In genomic region chr12:122080149-122081107, GRCh38 we compare ENCODE assay signal across 7 cellular contexts. TPM values are rescaled to one million over a fixed set of nuclear protein-coding genes. Genes with fewer than 3 reads are reported as not detected.
DNase-seq lines count a peak whose midpoint lies in the region; ATAC-seq and TF ChIP-seq lines count a peak whose summit lies in the region.

No MANE protein-coding gene starts in this region.

- DNase-seq in EH (ENCODE audit: low read depth): peak; percentile 86
- DNase-seq in LNCaP clone FGC (ENCODE audit: low read depth): no peak
- peak; percentile 52 for DNase-seq in activated CD4-positive, alpha-beta memory T cell treated with anti-CD3 and anti-CD28 coated beads for 36 hours
- DNase-seq in fibroblast of the aortic adventitia (ENCODE audit: low read depth): peak; percentile 93
- DNase-seq in neural crest cell (ENCODE audit: low read depth, low spot score): no peak

- TF ChIP-seq CTCF in LNCaP clone FGC (IDR thresholded peaks at IDR 0.05; ENCODE audit: control insufficient read depth, extremely low read depth, insufficient read depth) (no peak), fibroblast of the aortic adventitia (IDR thresholded peaks at IDR 0.05; ENCODE audit: insufficient read depth, low read length) (no peak), neural crest cell (conservative IDR thresholded peaks at IDR 0.05) (no peak)

- H3K9me3 Mint-ChIP-seq in activated CD4-positive, alpha-beta memory T cell treated with anti-CD3 and anti-CD28 coated beads for 36 hours: no peaks in the 10 kb centered on the region
- H3K9me3 Mint-ChIP-seq in neural crest cell: no peaks in the 10 kb centered on the region

- H3K4me3 ChIP-seq in LNCaP clone FGC (ENCODE audit: low read depth, low read length): peak overlapping the region; percentile 77
- peak overlapping the region; percentile 89 for H3K4me3 ChIP-seq in fibroblast of the aortic adventitia (ENCODE audit: low read depth, low read length)

- ATAC-seq in GM19351 (IDR thresholded peaks at IDR 0.05; ENCODE audit: unreplicated experiment) (no peak), GM19023 (IDR thresholded peaks at IDR 0.05; ENCODE audit: unreplicated experiment) (no peak)

- H3K4me1 Mint-ChIP-seq in activated CD4-positive, alpha-beta memory T cell treated with anti-CD3 and anti-CD28 coated beads for 36 hours (ENCODE audit: low read depth): peaks cover 51% of the 10 kb centered on the region
- H3K4me1 Mint-ChIP-seq in neural crest cell: peaks cover 44% of the 10 kb centered on the region

- POLR2A ChIA-PET in activated CD4-positive, alpha-beta memory T cell treated with anti-CD3 and anti-CD28 coated beads for 36 hours (lab: Charles Lee): interaction anchor here (0.8 to 1.9 kb wide), 5 partner anchors 25 to 146 kb away, joined by 3 to 8 read pairs (median 4); partner anchors contain the start of gene DIABLO

- H3K27ac Mint-ChIP-seq in activated CD4-positive, alpha-beta memory T cell treated with anti-CD3 and anti-CD28 coated beads for 36 hours: peak overlapping the region; percentile 76
- H3K27ac Mint-ChIP-seq in neural crest cell (ENCODE audit: unreplicated experiment): peak overlapping the region; percentile 16

- CTCF ChIA-PET in activated CD4-positive, alpha-beta memory T cell treated with anti-CD3 and anti-CD28 coated beads for 36 hours (lab: Charles Lee): interaction anchor here (0.7 to 3.8 kb wide), 7 partner anchors 16 to 340 kb away, joined by 3 to 34 read pairs (median 3); no protein-coding TSS in a partner anchor

- peaks cover 6% of the 10 kb centered on the region for H3K36me3 Mint-ChIP-seq in activated CD4-positive, alpha-beta memory T cell treated with anti-CD3 and anti-CD28 coated beads for 36 hours
- H3K36me3 Mint-ChIP-seq in neural crest cell (ENCODE audit: low read depth): peaks cover 3% of the 10 kb centered on the region

- intact Hi-C loops in activated CD4-positive, alpha-beta memory T cell treated with anti-CD3 and anti-CD28 coated beads for 36 hours (cut with micrococcal nuclease): loop anchor here (1.0 to 5.0 kb wide), 4 partner anchors 28 to 288 kb away; partner anchors contain the start of gene RHOF

- H3K27me3 Mint-ChIP-seq in activated CD4-positive, alpha-beta memory T cell treated with anti-CD3 and anti-CD28 coated beads for 36 hours: no peaks in the 10 kb centered on the region
- H3K27me3 Mint-ChIP-seq in neural crest cell (ENCODE audit: low read depth): peaks cover 17% of the 10 kb centered on the region

- H3K4me3 Mint-ChIP-seq in activated CD4-positive, alpha-beta memory T cell treated with anti-CD3 and anti-CD28 coated beads for 36 hours: peak overlapping the region; percentile 83
- peak overlapping the region; percentile 89 for H3K4me3 Mint-ChIP-seq in neural crest cell

RNA-seq across cellular contexts. Expression of gene MLXIP, which starts 1.9 kb away (rescaled TPM):
- total RNA-seq in activated CD4-positive, alpha-beta memory T cell treated with anti-CD3 and anti-CD28 coated beads for 36 hours: 10 to 100 TPM; 17.5 to 19.6 TPM
- total RNA-seq in fibroblast of the aortic adventitia (ENCODE audit: low replicate concordance) (8.3 and 15.4 TPM in 2 replicates), neural crest cell (39.8 and 44.5 TPM in 2 replicates)

RNA-seq across cellular contexts. Expression of gene BCL7A, which starts 58.7 kb away (rescaled TPM):
- 1 to 10 TPM; 3.6 to 4.0 TPM for total RNA-seq in activated CD4-positive, alpha-beta memory T cell treated with anti-CD3 and anti-CD28 coated beads for 36 hours
- 3.2 and 12.2 TPM in 2 replicates for total RNA-seq in fibroblast of the aortic adventitia (ENCODE audit: low replicate concordance)
- total RNA-seq in neural crest cell: 57.4 and 60.1 TPM in 2 replicates

Comparison
In these comparisons a context has a peak if more than half of its experiments do, and no peak if none do; other contexts are left out.
1. DNase-seq: peak in EH (single experiment), activated CD4-positive, alpha-beta memory T cell treated with anti-CD3 and anti-CD28 coated beads for 36 hours (single experiment) and fibroblast of the aortic adventitia (single experiment); none in LNCaP clone FGC (single experiment) and neural crest cell (single experiment).